1 cellular context compared by ENCODE assay signal in the genomic region with DNA sequence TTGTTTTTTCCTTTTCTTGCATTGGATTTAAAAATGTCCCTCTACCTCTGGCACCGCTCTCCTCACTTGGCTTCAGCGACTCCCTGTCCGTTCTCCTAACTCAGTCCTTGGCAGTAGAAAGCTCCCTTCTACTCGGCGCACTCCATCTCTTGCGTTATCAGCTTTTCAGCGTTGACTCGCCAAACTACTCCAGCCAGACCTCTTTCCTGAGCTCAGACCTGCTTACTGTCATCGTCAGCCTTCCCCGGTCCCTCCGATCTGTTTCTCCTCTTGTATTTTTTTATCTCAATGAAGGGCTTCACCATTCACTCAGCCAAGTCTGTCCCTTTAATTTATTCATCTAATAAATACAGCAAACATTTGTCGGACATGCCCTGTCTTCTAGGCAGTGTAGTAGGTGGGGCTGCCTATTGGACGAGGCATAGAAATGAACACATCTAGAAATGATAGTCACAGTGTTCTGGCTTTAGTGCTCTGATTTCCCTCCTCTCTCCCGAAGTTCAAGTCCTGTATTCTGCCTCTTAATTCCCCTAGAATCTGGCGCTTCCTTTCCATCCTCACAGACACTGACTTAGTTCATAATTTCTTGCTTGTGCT.
TF ChIP-seq lines count a peak whose summit lies in the region.

No MANE protein-coding gene starts in this region.

TF ChIP-seq in H1, 55 proteins besides CTCF, POLR2A, EP300 and RAD21:
- no peak for TF ChIP-seq HDAC6 (IDR thresholded peaks at IDR 0.05; ENCODE audit: low read depth, low read length)
- no peak for TF ChIP-seq FOSL1 (IDR thresholded peaks at IDR 0.05; ENCODE audit: insufficient read depth, low read depth, low read length)
- TF ChIP-seq EGR1 (IDR thresholded peaks at IDR 0.05; ENCODE audit: borderline replicate concordance, low read depth, low read length), result no peak
- TF ChIP-seq POU5F1 (IDR thresholded peaks at IDR 0.05; ENCODE audit: low read depth, low read length), result no peak
- no peak for TF ChIP-seq TCF12 (IDR thresholded peaks at IDR 0.05; ENCODE audit: low read depth, low read length)
